17 cellular contexts compared by ENCODE assay signal in genomic region chr6:116326392-116326717, GRCh38.
"Had no signal": no experiment of that assay in that cellular context is flagged by ENCODE, and none has a peak within 500 bp of the region (broad histone marks: within the 10 kb centered on the region; RNA-seq: fewer than 3 reads in every experiment).

No MANE protein-coding gene starts in this region.

- H3K27ac ChIP-seq: right lobe of liver, VCaP had no signal

- H3K4me3 Mint-ChIP-seq: activated CD8-positive, alpha-beta T cell treated with anti-CD3 and anti-CD28 coated beads for 36 hours; activated naive CD4-positive, alpha-beta T cell treated with anti-CD3 and anti-CD28 coated beads for 36 hours; activated T-helper 1 cell treated with anti-CD3 and anti-CD28 coated beads, Interleukin-12 subunit alpha, Interleukin-12 subunit beta, Interleukin-2, Interleukin-4 antibody, amounts not matched to agents 30 ng/mL and 10 ng/mL and 1 ng/mL, durations not matched to agents 14 hours and 24 hours and 36 hours; naive thymus-derived CD4-positive, alpha-beta T cell; T-cell had no signal

- H3K27me3 Mint-ChIP-seq: activated CD8-positive, alpha-beta T cell treated with anti-CD3 and anti-CD28 coated beads for 36 hours; progenitor cell of endocrine pancreas; T-cell had no signal

- H3K4me1 Mint-ChIP-seq: naive thymus-derived CD4-positive, alpha-beta T cell; T-cell had no signal

- H3K27me3 ChIP-seq: right lobe of liver, spleen had no signal

- H3K4me3 ChIP-seq: right lobe of liver, spleen had no signal

- H3K36me3 Mint-ChIP-seq: T-cell had no signal

- H3K27ac Mint-ChIP-seq: activated CD8-positive, alpha-beta T cell treated with anti-CD3 and anti-CD28 coated beads for 36 hours; activated naive CD4-positive, alpha-beta T cell treated with anti-CD3 and anti-CD28 coated beads for 36 hours; activated T-helper 1 cell treated with anti-CD3 and anti-CD28 coated beads, Interleukin-12 subunit alpha, Interleukin-12 subunit beta, Interleukin-2, Interleukin-4 antibody, amounts not matched to agents 30 ng/mL and 10 ng/mL and 1 ng/mL, durations not matched to agents 14 hours and 24 hours and 36 hours; naive thymus-derived CD4-positive, alpha-beta T cell; progenitor cell of endocrine pancreas; T-cell had no signal

- DNase-seq: activated CD4-positive, alpha-beta T cell treated with anti-CD3 and anti-CD28 coated beads for 4 hours; activated CD8-positive, alpha-beta memory T cell treated with anti-CD3 and anti-CD28 coated beads, Interleukin-2, amount 50 U/mL, for 4 hours; activated CD8-positive, alpha-beta T cell treated with anti-CD3 and anti-CD28 coated beads for 36 hours; activated naive CD4-positive, alpha-beta T cell treated with anti-CD3 and anti-CD28 coated beads for 36 hours; central memory CD4-positive, alpha-beta T cell; dermis blood vessel endothelial cell; naive thymus-derived CD4-positive, alpha-beta T cell; right lobe of liver; spleen; stimulated activated CD4-positive, alpha-beta T cell treated with anti-CD3 and anti-CD28 coated beads, Interleukin-1b, Interleukin-23, amount 100 ng/mL, for 48 hours; stimulated activated naive CD4-positive, alpha-beta T cell; T-cell; T1000 had no signal

- ATAC-seq: activated CD8-positive, alpha-beta T cell treated with anti-CD3 and anti-CD28 coated beads for 36 hours; naive thymus-derived CD4-positive, alpha-beta T cell; right lobe of liver; T-cell had no signal

- H3K9me3 Mint-ChIP-seq: activated CD8-positive, alpha-beta T cell treated with anti-CD3 and anti-CD28 coated beads for 36 hours; activated naive CD4-positive, alpha-beta T cell treated with anti-CD3 and anti-CD28 coated beads for 36 hours; activated T-helper 1 cell treated with anti-CD3 and anti-CD28 coated beads, Interleukin-12 subunit alpha, Interleukin-12 subunit beta, Interleukin-2, Interleukin-4 antibody, amounts not matched to agents 30 ng/mL and 10 ng/mL and 1 ng/mL, durations not matched to agents 14 hours and 24 hours and 36 hours; T-cell had no signal

- H3K4me1 ChIP-seq: right lobe of liver had no signal

- H3K9me3 ChIP-seq: right lobe of liver, spleen had no signal

- H3K36me3 ChIP-seq: right lobe of liver, spleen had no signal

- FAIRE-seq: urothelium cell line had no signal
